In genomic region chr6:26196846-26197683, GRCh38 we compare ENCODE assay signal across 8 cellular contexts.
DNase-seq lines count a peak whose midpoint lies in the region; ATAC-seq and TF ChIP-seq lines count a peak whose summit lies in the region.

No MANE protein-coding gene starts in this region.

- peak overlapping the region; percentile 82 for H3K4me3 ChIP-seq in neural progenitor cell
- peak overlapping the region; percentile 38 to 57 (median 54) for H3K4me3 ChIP-seq in upper lobe of left lung

- peak overlapping the region; percentile 74 for H3K27ac Mint-ChIP-seq in neural progenitor cell

- H3K27ac ChIP-seq in neural progenitor cell: peak overlapping the region; percentile 85
- peak overlapping the region; percentile 83 to 96 (median 95) for H3K27ac ChIP-seq in upper lobe of left lung

- H3K36me3 Mint-ChIP-seq in neural progenitor cell: peaks cover 1% of the 10 kb centered on the region

- peaks cover 32% of the 10 kb centered on the region for H4K20me1 ChIP-seq in neural progenitor cell (ENCODE audit: low read depth)

- peaks cover 10% of the 10 kb centered on the region for H3K27me3 Mint-ChIP-seq in neural progenitor cell (ENCODE audit: insufficient read depth, low read depth)

- H3K79me2 ChIP-seq in neural progenitor cell (ENCODE audit: low read depth): peaks cover 66% of the 10 kb centered on the region

- peak; percentile 37 for ATAC-seq in GM21528 (IDR thresholded peaks at IDR 0.05; ENCODE audit: low FRiP score, unreplicated experiment)
- peak; percentile 70 to 79 for ATAC-seq in upper lobe of left lung (ENCODE audit: low FRiP score in 2 of 2)

- H3K27me3 ChIP-seq in neural progenitor cell: no peaks in the 10 kb centered on the region
- no peaks in the 10 kb centered on the region for H3K27me3 ChIP-seq in upper lobe of left lung

- H3K36me3 ChIP-seq in neural progenitor cell: no peaks in the 10 kb centered on the region
- H3K36me3 ChIP-seq in upper lobe of left lung: no peaks in the 10 kb centered on the region

- H3F3A ChIP-seq in neural progenitor cell (ENCODE audit: low read depth): peaks cover 76% of the 10 kb centered on the region

- H3K4me1 ChIP-seq in neural progenitor cell: peaks cover 34% of the 10 kb centered on the region
- H3K4me1 ChIP-seq in upper lobe of left lung: peaks cover 6 to 33% (median 21%) of the 10 kb centered on the region in 4 donors

- H3K4me1 Mint-ChIP-seq in neural progenitor cell: peaks cover 39% of the 10 kb centered on the region

- H3K9me3 Mint-ChIP-seq in neural progenitor cell: no peaks in the 10 kb centered on the region

- H3K4me2 ChIP-seq in neural progenitor cell: peak overlapping the region; percentile 87

- in situ Hi-C loops in KBM-7 (cut with MboI; ENCODE audit: low pct_unique_long_range_greater_than_20kb, low sequenced_read_pairs): loop anchor here (25.0 kb wide), 1 partner anchor 940 kb away; a partner anchor contains a TSS

- peak in 3 of 4 donors; percentile 77 to 92 (median 87) for TF ChIP-seq POLR2A in upper lobe of left lung (IDR thresholded peaks at IDR 0.05)

- H3K9me3 ChIP-seq in neural progenitor cell (ENCODE audit: low read depth) (no peaks in the 10 kb centered on the region), upper lobe of left lung (peaks cover 0 to 4% (median 0%) of the 10 kb centered on the region in 4 donors)

- TF ChIP-seq EP300 in upper lobe of left lung (IDR thresholded peaks at IDR 0.05): no peak

- DNase-seq in DMS79 (lab: John Stamatoyannopoulos, UW): peak; percentile 65
- peak; percentile 97 for DNase-seq in KBM-7
- peak; percentile 96 for DNase-seq in RKO (ENCODE audit: low spot score)
- DNase-seq in activated naive CD4-positive, alpha-beta T cell treated with Interleukin-2 at 50 U/mL for 16 hours: peak; percentile 73
- DNase-seq in foreskin melanocyte: peak; percentile 95
- DNase-seq in neural progenitor cell (ENCODE audit: low spot score): peak; percentile 84
- peak; percentile 84 to 87 for DNase-seq in upper lobe of left lung

- peak overlapping the region; percentile 93 for H3K4me3 Mint-ChIP-seq in neural progenitor cell

- TF ChIP-seq CTCF in neural progenitor cell (IDR thresholded peaks at IDR 0.05) (no peak), upper lobe of left lung (IDR thresholded peaks at IDR 0.05) (no peak)

- H2AFZ ChIP-seq in neural progenitor cell (replicated peaks): no peak overlapping the region

- H3K9ac ChIP-seq in neural progenitor cell: peak overlapping the region; percentile 43

- WGBS in upper lobe of left lung, 2 donors: 3 to 4% methylated on average over 19 to 40 of the region's 51 CpGs

Comparison
In these comparisons a context has a peak if more than half of its experiments do, and no peak if none do; other contexts are left out.
1. Peak in every context shown above with its lines: DNase-seq, ATAC-seq, H3K4me3 ChIP-seq and H3K27ac ChIP-seq.